11 cellular contexts compared by ENCODE assay signal in genomic region chr2:75055820-75056675, GRCh38.
A peak's percentile ranks its signal among the peaks of the same experiment; 100 is the strongest.
DNase-seq lines count a peak whose midpoint lies in the region; ATAC-seq and TF ChIP-seq lines count a peak whose summit lies in the region.
"Had no signal": no experiment of that assay in that cellular context is flagged by ENCODE, and none has a peak within 500 bp of the region (broad histone marks: within the 10 kb centered on the region; RNA-seq: fewer than 3 reads in every experiment).

No MANE protein-coding gene starts in this region.

- POLR2A ChIA-PET in GM10248 (lab: Yijun Ruan, JAX) = no interaction called here

- no peak for TF ChIP-seq CTCF in GM10248 (IDR thresholded peaks at IDR 0.05; ENCODE audit: control extremely low read depth, extremely low read depth, low read depth, missing control alignments)
- TF ChIP-seq CTCF in GM20000 (IDR thresholded peaks at IDR 0.05; ENCODE audit: extremely low read depth, missing control alignments) = no peak

- CTCF ChIA-PET in GM10248 (lab: Yijun Ruan, JAX) = interaction anchor here (1.1 to 7.1 kb wide), 8 partner anchors 10 to 554 kb away, joined by 3 to 73 read pairs (median 4); no protein-coding TSS in a partner anchor

- ATAC-seq in HG03342 (IDR thresholded peaks at IDR 0.05; ENCODE audit: unreplicated experiment) = peak; percentile 64

- DNase-seq in GM10248 (ENCODE audit: extremely low spot score) (peak; percentile 38), GM20000 (ENCODE audit: low spot score) (peak; percentile 54), iPS DF 4.7 (ENCODE audit: extremely low read depth, low spot score) (peak; percentile 95), NCI-H1436 treated with DMSO at 0.1 percent for 48 hours (lab: John Stamatoyannopoulos, UW) (no peak), middle frontal gyrus (ENCODE audit: extremely low spot score, low spot score) (no peak), SW 1271 (lab: John Stamatoyannopoulos, UW) (no peak), NCI-H1048 (lab: John Stamatoyannopoulos, UW) (no peak)
- DNase-seq: activated gamma-delta T cell, DND-41, SHP77 had no signal

Comparison
In these comparisons a context has a peak if more than half of its experiments do, and no peak if none do; other contexts are left out.
1. DNase-seq: peak in GM10248 (single experiment), GM20000 (single experiment) and iPS DF 4.7 (single experiment); none in NCI-H1436 treated with DMSO at 0.1 percent for 48 hours (single experiment), middle frontal gyrus (single experiment), SW 1271 (0 of 2) and NCI-H1048 (single experiment).